Comparison of ENCODE assay signal across 8 cellular contexts in genomic region chr4:146029939-146030710, GRCh38.
A peak's percentile ranks its signal among the peaks of the same experiment; 100 is the strongest.
DNase-seq lines count a peak whose midpoint lies in the region; ATAC-seq and TF ChIP-seq lines count a peak whose summit lies in the region.

No MANE protein-coding gene starts in this region.

- WGBS in lower leg skin, 2 donors = 40 to 45% methylated on average over 8 of the region's 8 CpGs

- H3K27ac ChIP-seq in brain microvascular endothelial cell = no peak overlapping the region

- in situ Hi-C loops in brain microvascular endothelial cell (cut with HindIII; ENCODE audit: low pct_ligation_motif_present, low sequenced_read_pairs) = no loop called here

- no peak for TF ChIP-seq POLR2A in lower leg skin (IDR thresholded peaks at IDR 0.05)

- no peaks in the 10 kb centered on the region for H3K36me3 ChIP-seq in GM06990 (ENCODE audit: control insufficient read depth, insufficient read depth, low read length)
- no peaks in the 10 kb centered on the region for H3K36me3 ChIP-seq in brain microvascular endothelial cell (replicated peaks)

- H3K4me3 ChIP-seq in GM06990 (replicated peaks; ENCODE audit: low read depth, low read length) (peak overlapping the region; percentile 7), brain microvascular endothelial cell (ENCODE audit: low read depth, low read length) (no peak overlapping the region), lower leg skin (ENCODE audit: low read depth, poor library complexity, severe bottlenecking) (no peak overlapping the region)

- DNase-seq in GM06990 (ENCODE audit: extremely low read depth, insufficient read length) = peak; percentile 50
- peak; percentile 17 for DNase-seq in glomerular visceral epithelial cell (ENCODE audit: extremely low spot score)
- DNase-seq in UCSD-AML1 (lab: John Stamatoyannopoulos, UW; ENCODE audit: unreplicated experiment) = no peak
- DNase-seq in brain microvascular endothelial cell = no peak
- DNase-seq in RKO (ENCODE audit: low spot score) = no peak
- DNase-seq in lower leg skin (ENCODE audit: low spot score in 2 of 2) = no peak

- H3K27me3 ChIP-seq in GM06990 (replicated peaks; ENCODE audit: control insufficient read depth, insufficient read depth, low read length) (no peaks in the 10 kb centered on the region), brain microvascular endothelial cell (replicated peaks) (no peaks in the 10 kb centered on the region)

- peak; percentile 90 for ATAC-seq in GM19452 (IDR thresholded peaks at IDR 0.05; ENCODE audit: unreplicated experiment)
- peak; percentile 73 for ATAC-seq in HG03139 (IDR thresholded peaks at IDR 0.05; ENCODE audit: unreplicated experiment)

- intact Hi-C loops in lower leg skin (cut with DNase I; ENCODE audit: low total_unique reads) = no loop called here

- TF ChIP-seq CTCF in GM06990 (IDR thresholded peaks at IDR 0.05; ENCODE audit: insufficient read depth, low read length, poor library complexity, severe bottlenecking) (no peak), brain microvascular endothelial cell (IDR thresholded peaks at IDR 0.05; ENCODE audit: low read depth, low read length, missing control alignments) (no peak), lower leg skin (IDR thresholded peaks at IDR 0.05) (no peak)

Comparison
In these comparisons a context has a peak if more than half of its experiments do, and no peak if none do; other contexts are left out.
1. DNase-seq: peak in GM06990 (single experiment) and glomerular visceral epithelial cell (single experiment); none in UCSD-AML1 (single experiment), brain microvascular endothelial cell (single experiment), RKO (single experiment) and lower leg skin (0 of 2).